Comparison of ENCODE assay signal across 18 cellular contexts in the genomic region with DNA sequence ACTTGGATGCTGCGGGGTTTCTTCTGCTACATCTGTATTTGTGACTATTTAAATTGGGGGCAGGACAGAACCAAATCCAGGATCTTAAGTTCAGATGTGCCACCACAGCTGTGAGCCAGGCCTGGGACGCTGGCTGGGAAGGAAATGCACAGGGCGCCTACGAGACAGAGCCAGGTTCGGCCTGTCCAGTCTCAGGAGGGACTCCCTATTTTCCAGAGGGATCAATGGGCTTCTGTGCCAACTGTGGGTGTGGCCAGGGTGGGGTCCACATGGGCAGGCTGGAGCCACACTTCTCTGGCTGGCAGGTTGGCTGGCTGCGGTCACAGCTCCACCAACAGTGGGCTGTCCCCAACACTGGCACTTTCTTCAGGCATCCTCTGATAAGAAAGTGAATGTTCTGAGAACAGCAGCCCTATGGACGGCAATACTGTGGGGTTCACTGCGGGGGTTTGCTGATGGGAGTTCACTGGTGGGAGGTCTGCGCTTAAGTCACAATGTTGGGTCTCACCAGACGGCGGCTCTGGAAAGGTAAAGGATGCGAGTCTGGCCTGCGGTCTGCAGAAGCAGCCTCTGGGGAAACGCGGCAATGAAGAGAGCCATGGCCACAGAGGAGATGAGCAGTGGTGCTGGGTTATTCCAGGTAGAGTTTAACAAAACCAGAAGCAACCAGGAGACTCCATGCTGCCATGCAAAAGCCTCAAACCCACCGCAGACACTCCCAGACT.
"Had no signal": no experiment of that assay in that cellular context is flagged by ENCODE, and none has a peak within 500 bp of the region (broad histone marks: within the 10 kb centered on the region; RNA-seq: fewer than 3 reads in every experiment).

No MANE protein-coding gene starts in this region.

- H3K27me3 Mint-ChIP-seq: activated CD4-positive, alpha-beta memory T cell treated with anti-CD3 and anti-CD28 coated beads, Interleukin-2, amount 10 ng/mL, durations not matched to agents 7 days and 5 days; activated CD4-positive, alpha-beta T cell treated with anti-CD3 and anti-CD28 coated beads, Interleukin-2, amount 10 ng/mL, durations not matched to agents 24 days and 14 days; activated CD8-positive, alpha-beta memory T cell treated with anti-CD3 and anti-CD28 coated beads, Interleukin-2, amount 10 ng/mL, durations not matched to agents 7 days and 5 days; central memory CD8-positive, alpha-beta T cell; progenitor cell of endocrine pancreas had no signal

- H3K4me3 Mint-ChIP-seq: activated CD4-positive, alpha-beta memory T cell treated with anti-CD3 and anti-CD28 coated beads, Interleukin-2, amount 10 ng/mL, durations not matched to agents 7 days and 5 days; activated CD4-positive, alpha-beta T cell treated with anti-CD3 and anti-CD28 coated beads, Interleukin-2, amount 10 ng/mL, durations not matched to agents 24 days and 14 days; activated CD8-positive, alpha-beta memory T cell treated with anti-CD3 and anti-CD28 coated beads, Interleukin-2, amount 10 ng/mL, durations not matched to agents 7 days and 5 days; central memory CD8-positive, alpha-beta T cell had no signal

- DNase-seq: activated CD4-positive, alpha-beta memory T cell treated with anti-CD3 and anti-CD28 coated beads, Interleukin-2, amount 10 ng/mL, durations not matched to agents 7 days and 5 days; activated CD4-positive, alpha-beta T cell treated with anti-CD3 and anti-CD28 coated beads, Interleukin-2, amount 10 ng/mL, durations not matched to agents 24 days and 14 days; activated CD4-positive, CD25-positive, alpha-beta regulatory T cell; activated CD8-positive, alpha-beta memory T cell treated with anti-CD3 and anti-CD28 coated beads, Interleukin-2, amount 10 ng/mL, durations not matched to agents 7 days and 5 days; colonic mucosa; esophagus squamous epithelium; gastrocnemius medialis; hippocampal formation; mesenchymal stem cell; retina; sigmoid colon; stimulated activated CD4-positive, alpha-beta T cell treated with anti-CD3 and anti-CD28 coated beads, Interleukin-15, amount 100 ng/mL, for 24 hours; stimulated activated naive CD4-positive, alpha-beta T cell treated with Interleukin-2 at 50 U/mL for 16 hours; T-helper 1 cell; T-helper 9 cell had no signal

- H3K27ac Mint-ChIP-seq: activated CD4-positive, alpha-beta memory T cell treated with anti-CD3 and anti-CD28 coated beads, Interleukin-2, amount 10 ng/mL, durations not matched to agents 7 days and 5 days; activated CD4-positive, alpha-beta T cell treated with anti-CD3 and anti-CD28 coated beads, Interleukin-2, amount 10 ng/mL, durations not matched to agents 24 days and 14 days; activated CD8-positive, alpha-beta memory T cell treated with anti-CD3 and anti-CD28 coated beads, Interleukin-2, amount 10 ng/mL, durations not matched to agents 7 days and 5 days; progenitor cell of endocrine pancreas had no signal

- H3K9me3 Mint-ChIP-seq: activated CD4-positive, alpha-beta memory T cell treated with anti-CD3 and anti-CD28 coated beads, Interleukin-2, amount 10 ng/mL, durations not matched to agents 7 days and 5 days; activated CD4-positive, alpha-beta T cell treated with anti-CD3 and anti-CD28 coated beads, Interleukin-2, amount 10 ng/mL, durations not matched to agents 24 days and 14 days had no signal

- ATAC-seq: activated CD8-positive, alpha-beta memory T cell treated with anti-CD3 and anti-CD28 coated beads, Interleukin-2, amount 10 ng/mL, durations not matched to agents 7 days and 5 days; activated naive CD4-positive, alpha-beta T cell treated with anti-CD3 and anti-CD28 coated beads, Interleukin-2, amount 50 U/mL, for 72 hours; gastrocnemius medialis had no signal
